Comparison of ENCODE assay signal across 1 cellular context in the genomic region with DNA sequence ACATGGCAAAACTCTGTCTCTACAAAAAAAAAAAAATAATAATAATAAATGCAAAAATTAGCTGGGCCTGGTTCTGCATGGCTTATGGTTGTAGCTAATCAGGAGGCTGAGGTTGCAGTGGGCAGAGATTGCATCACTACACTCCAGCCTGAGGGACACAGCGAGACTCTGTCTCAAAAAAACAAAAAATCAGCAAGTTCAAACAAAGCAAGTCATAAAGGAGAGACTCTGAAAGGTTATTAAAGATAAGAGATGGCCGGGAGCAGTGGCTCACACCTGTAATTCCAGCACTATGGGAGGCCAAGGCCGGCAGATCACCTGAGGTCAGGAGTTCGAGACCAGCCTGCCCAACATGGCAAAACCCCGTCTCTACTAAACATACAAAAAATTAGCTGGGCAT.
TF ChIP-seq lines count a peak whose summit lies in the region.

No MANE protein-coding gene starts in this region.

TF ChIP-seq in HEK293, 187 proteins besides CTCF, POLR2A, EP300 and RAD21 (continued from another document):
- TF ChIP-seq, protein P1, sequence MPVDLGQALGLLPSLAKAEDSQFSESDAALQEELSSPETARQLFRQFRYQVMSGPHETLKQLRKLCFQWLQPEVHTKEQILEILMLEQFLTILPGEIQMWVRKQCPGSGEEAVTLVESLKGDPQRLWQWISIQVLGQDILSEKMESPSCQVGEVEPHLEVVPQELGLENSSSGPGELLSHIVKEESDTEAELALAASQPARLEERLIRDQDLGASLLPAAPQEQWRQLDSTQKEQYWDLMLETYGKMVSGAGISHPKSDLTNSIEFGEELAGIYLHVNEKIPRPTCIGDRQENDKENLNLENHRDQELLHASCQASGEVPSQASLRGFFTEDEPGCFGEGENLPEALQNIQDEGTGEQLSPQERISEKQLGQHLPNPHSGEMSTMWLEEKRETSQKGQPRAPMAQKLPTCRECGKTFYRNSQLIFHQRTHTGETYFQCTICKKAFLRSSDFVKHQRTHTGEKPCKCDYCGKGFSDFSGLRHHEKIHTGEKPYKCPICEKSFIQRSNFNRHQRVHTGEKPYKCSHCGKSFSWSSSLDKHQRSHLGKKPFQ (tag by site-specific recombination; IDR thresholded peaks at IDR 0.05): peak; percentile 71
- TF ChIP-seq GFI1B (tag by site-specific recombination; IDR thresholded peaks at IDR 0.05) (peak; percentile 79), ZNF530 (tag by site-specific recombination; IDR thresholded peaks at IDR 0.05; ENCODE audit: low read depth) (no peak), ZNF843 (tag by site-specific recombination; IDR thresholded peaks at IDR 0.05) (no peak), SCRT2 (tag by site-specific recombination; IDR thresholded peaks at IDR 0.05) (no peak), SALL2 (tag by site-specific recombination; IDR thresholded peaks at IDR 0.05; ENCODE audit: borderline replicate concordance) (no peak), ZNF350 (tag by site-specific recombination; IDR thresholded peaks at IDR 0.05) (no peak), ZNF558 (tag by site-specific recombination; IDR thresholded peaks at IDR 0.05) (peak; percentile 32; the same call in 1 of the 2 replicates), GLI4 (tag by site-specific recombination; IDR thresholded peaks at IDR 0.05) (no peak), SCRT1 (tag by site-specific recombination; IDR thresholded peaks at IDR 0.05; ENCODE audit: borderline replicate concordance) (0 out of 2 replicates have a peak, but pooled peaks have one; percentile 28), ZNF391 (tag by site-specific recombination; IDR thresholded peaks at IDR 0.05; ENCODE audit: borderline replicate concordance, low read depth) (no peak)
- TF ChIP-seq, protein P2, sequence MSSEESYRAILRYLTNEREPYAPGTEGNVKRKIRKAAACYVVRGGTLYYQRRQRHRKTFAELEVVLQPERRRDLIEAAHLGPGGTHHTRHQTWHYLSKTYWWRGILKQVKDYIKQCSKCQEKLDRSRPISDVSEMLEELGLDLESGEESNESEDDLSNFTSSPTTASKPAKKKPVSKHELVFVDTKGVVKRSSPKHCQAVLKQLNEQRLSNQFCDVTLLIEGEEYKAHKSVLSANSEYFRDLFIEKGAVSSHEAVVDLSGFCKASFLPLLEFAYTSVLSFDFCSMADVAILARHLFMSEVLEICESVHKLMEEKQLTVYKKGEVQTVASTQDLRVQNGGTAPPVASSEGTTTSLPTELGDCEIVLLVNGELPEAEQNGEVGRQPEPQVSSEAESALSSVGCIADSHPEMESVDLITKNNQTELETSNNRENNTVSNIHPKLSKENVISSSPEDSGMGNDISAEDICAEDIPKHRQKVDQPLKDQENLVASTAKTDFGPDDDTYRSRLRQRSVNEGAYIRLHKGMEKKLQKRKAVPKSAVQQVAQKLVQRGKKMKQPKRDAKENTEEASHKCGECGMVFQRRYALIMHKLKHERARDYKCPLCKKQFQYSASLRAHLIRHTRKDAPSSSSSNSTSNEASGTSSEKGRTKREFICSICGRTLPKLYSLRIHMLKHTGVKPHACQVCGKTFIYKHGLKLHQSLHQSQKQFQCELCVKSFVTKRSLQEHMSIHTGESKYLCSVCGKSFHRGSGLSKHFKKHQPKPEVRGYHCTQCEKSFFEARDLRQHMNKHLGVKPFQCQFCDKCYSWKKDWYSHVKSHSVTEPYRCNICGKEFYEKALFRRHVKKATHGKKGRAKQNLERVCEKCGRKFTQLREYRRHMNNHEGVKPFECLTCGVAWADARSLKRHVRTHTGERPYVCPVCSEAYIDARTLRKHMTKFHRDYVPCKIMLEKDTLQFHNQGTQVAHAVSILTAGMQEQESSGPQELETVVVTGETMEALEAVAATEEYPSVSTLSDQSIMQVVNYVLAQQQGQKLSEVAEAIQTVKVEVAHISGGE (tag by site-specific recombination; conservative IDR thresholded peaks at IDR 0.05; ENCODE audit: low read depth): no peak
TF ChIP-seq in HEK293: peak in this region for 8.
